In genomic region chr15:62280625-62281024, GRCh38 we compare ENCODE assay signal across 16 cellular contexts.
"Had no signal": no experiment of that assay in that cellular context is flagged by ENCODE, and none has a peak within 500 bp of the region (broad histone marks: within the 10 kb centered on the region; RNA-seq: fewer than 3 reads in every experiment).

No MANE protein-coding gene starts in this region.

- H3K27ac ChIP-seq: adrenal gland, gastroesophageal sphincter, heart right ventricle, transverse colon, uterus had no signal

- H3K9me3 ChIP-seq: adrenal gland, gastroesophageal sphincter, heart right ventricle, transverse colon, uterus had no signal

- H3K27me3 ChIP-seq: uterus had no signal

- DNase-seq: activated CD4-positive, alpha-beta T cell treated with anti-CD3 and anti-CD28 coated beads, Interleukin-2, amount 50 U/mL, for 1 hour; activated CD8-positive, alpha-beta memory T cell treated with anti-CD3 and anti-CD28 coated beads, Interleukin-2, amount 50 U/mL, for 48 hours; activated gamma-delta T cell; adrenal gland; cerebellar nuclear complex; cortex of kidney; heart right ventricle; kidney glomerular epithelial cell; left ventricle myocardium superior; naive B cell; stimulated activated naive CD8-positive, alpha-beta T cell treated with anti-CD3 and anti-CD28 coated beads, Interleukin-15, Interleukin-2, amounts not matched to agents 100 U/mL and 50 U/mL, for 24 hours; T1000; transverse colon; uterus had no signal

- ATAC-seq: activated CD4-positive, CD25-positive, alpha-beta regulatory T cell treated with anti-CD3 and anti-CD28 coated beads, Interleukin-2, amount 50 U/mL, for 24 hours; gastroesophageal sphincter; heart right ventricle; left ventricle myocardium superior; stimulated activated naive CD8-positive, alpha-beta T cell treated with anti-CD3 and anti-CD28 coated beads, Interleukin-15, Interleukin-2, amounts not matched to agents 100 U/mL and 50 U/mL, for 24 hours had no signal

- H3K4me1 ChIP-seq: adrenal gland, gastroesophageal sphincter, heart right ventricle, transverse colon, uterus had no signal

- H3K36me3 ChIP-seq: adrenal gland, gastroesophageal sphincter, heart right ventricle, transverse colon, uterus had no signal

- H3K4me3 ChIP-seq: adrenal gland, gastroesophageal sphincter, heart right ventricle, transverse colon, uterus had no signal
